ENCODE assay signal across 17 cellular contexts in the genomic region with DNA sequence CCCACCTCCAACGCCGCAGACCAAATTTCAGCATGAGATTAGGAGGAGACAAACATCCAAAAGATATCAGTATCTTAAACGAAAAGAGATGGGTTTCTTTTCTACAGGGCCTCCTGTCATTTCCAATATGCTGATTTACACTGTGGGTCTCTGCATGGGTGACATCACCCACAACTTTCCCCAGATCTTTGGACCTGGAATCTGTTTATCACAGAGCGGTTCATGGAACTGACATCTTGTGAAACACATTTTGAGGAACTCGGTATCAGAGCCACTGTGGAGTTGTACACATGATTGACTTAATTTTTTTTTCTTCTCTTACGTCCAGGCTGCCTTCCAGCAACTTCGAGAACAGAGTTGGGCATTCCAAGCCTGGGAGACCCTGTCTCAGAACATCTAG.
DNase-seq lines count a peak whose midpoint lies in the region; ATAC-seq and TF ChIP-seq lines count a peak whose summit lies in the region.
"Had no signal": no experiment of that assay in that cellular context is flagged by ENCODE, and none has a peak within 500 bp of the region (broad histone marks: within the 10 kb centered on the region; RNA-seq: fewer than 3 reads in every experiment).

No MANE protein-coding gene starts in this region.

- H3K4me3 Mint-ChIP-seq in activated naive CD4-positive, alpha-beta T cell treated with anti-CD3 and anti-CD28 coated beads for 36 hours, result no peak overlapping the region
- no peak overlapping the region for H3K4me3 Mint-ChIP-seq in activated CD4-positive, alpha-beta memory T cell treated with anti-CD3 and anti-CD28 coated beads, Interleukin-2, amount 10 ng/mL, durations not matched to agents 7 days and 5 days
- H3K4me3 Mint-ChIP-seq: nephron had no signal

- peaks cover 1% of the 10 kb centered on the region for H3K36me3 Mint-ChIP-seq in activated naive CD4-positive, alpha-beta T cell treated with anti-CD3 and anti-CD28 coated beads for 36 hours (ENCODE audit: low read depth)
- peaks cover 3% of the 10 kb centered on the region for H3K36me3 Mint-ChIP-seq in activated CD4-positive, alpha-beta memory T cell treated with anti-CD3 and anti-CD28 coated beads, Interleukin-2, amount 10 ng/mL, durations not matched to agents 7 days and 5 days (ENCODE audit: low read depth)

- H3K27ac Mint-ChIP-seq in activated naive CD4-positive, alpha-beta T cell treated with anti-CD3 and anti-CD28 coated beads for 36 hours, result peak overlapping the region; percentile 59
- peak overlapping the region; percentile 61 for H3K27ac Mint-ChIP-seq in activated CD4-positive, alpha-beta memory T cell treated with anti-CD3 and anti-CD28 coated beads, Interleukin-2, amount 10 ng/mL, durations not matched to agents 7 days and 5 days
- H3K27ac Mint-ChIP-seq: activated T-helper 2 cell treated with anti-CD3 and anti-CD28 coated beads, Interferon-gamma antibody, Interleukin-2, Interleukin-4, amounts not matched to agents 10 μg/mL and 5 μg/mL and 100 μg/mL, durations not matched to agents 14 hours and 24 hours and 36 hours had no signal

- TF ChIP-seq CTCF in hepatocyte (IDR thresholded peaks at IDR 0.05; ENCODE audit: poor library complexity) (no peak), A673 (conservative IDR thresholded peaks at IDR 0.05; ENCODE audit: low read depth, low read length) (no peak)

- WGBS in hepatocyte (ENCODE audit: low lambda C conversion rate, missing lambda C conversion rate), result 83% methylated on average over 7 of the region's 7 CpGs

- peaks cover 14% of the 10 kb centered on the region for H3K27me3 Mint-ChIP-seq in activated naive CD4-positive, alpha-beta T cell treated with anti-CD3 and anti-CD28 coated beads for 36 hours (ENCODE audit: low read depth)
- H3K27me3 Mint-ChIP-seq in activated CD4-positive, alpha-beta memory T cell treated with anti-CD3 and anti-CD28 coated beads, Interleukin-2, amount 10 ng/mL, durations not matched to agents 7 days and 5 days, result peaks cover 19% of the 10 kb centered on the region

- no peak overlapping the region for H3K4me3 ChIP-seq in hepatocyte
- H3K4me3 ChIP-seq in A673 (ENCODE audit: low read depth, low read length, poor library complexity, severe bottlenecking), result no peak overlapping the region
- H3K4me3 ChIP-seq: cardiac muscle cell, right lobe of liver had no signal

- H3K9me3 ChIP-seq in hepatocyte (ENCODE audit: low read depth) (no peaks in the 10 kb centered on the region), A673 (ENCODE audit: low read depth, low read length, poor library complexity, severe bottlenecking) (no peaks in the 10 kb centered on the region)
- H3K9me3 ChIP-seq: right lobe of liver had no signal

- no peaks in the 10 kb centered on the region for H3K27me3 ChIP-seq in hepatocyte
- H3K27me3 ChIP-seq in A673 (replicated peaks; ENCODE audit: insufficient read depth, low read depth, low read length, poor library complexity), result peaks cover 14% of the 10 kb centered on the region
- H3K27me3 ChIP-seq: cardiac muscle cell, right lobe of liver had no signal

- H3K36me3 ChIP-seq in hepatocyte (replicated peaks; ENCODE audit: insufficient read depth, low read depth) (no peaks in the 10 kb centered on the region), A673 (ENCODE audit: insufficient read depth, low read length, poor library complexity, severe bottlenecking) (no peaks in the 10 kb centered on the region)
- H3K36me3 ChIP-seq: cardiac muscle cell, right lobe of liver had no signal

- H3K9me3 Mint-ChIP-seq in activated naive CD4-positive, alpha-beta T cell treated with anti-CD3 and anti-CD28 coated beads for 36 hours, result peaks cover 2% of the 10 kb centered on the region
- H3K9me3 Mint-ChIP-seq in activated CD4-positive, alpha-beta memory T cell treated with anti-CD3 and anti-CD28 coated beads, Interleukin-2, amount 10 ng/mL, durations not matched to agents 7 days and 5 days, result peaks cover 10% of the 10 kb centered on the region
- H3K9me3 Mint-ChIP-seq: activated T-helper 2 cell treated with anti-CD3 and anti-CD28 coated beads, Interferon-gamma antibody, Interleukin-2, Interleukin-4, amounts not matched to agents 10 μg/mL and 5 μg/mL and 100 μg/mL, durations not matched to agents 14 hours and 24 hours and 36 hours; nephron had no signal

- no peak for ATAC-seq in GM21786 (IDR thresholded peaks at IDR 0.05; ENCODE audit: unreplicated experiment)

- no TSS peak for BruUV-seq in A673 (replicated peaks; lab: Mats Ljungman, UMichigan)

- CTCF ChIA-PET in activated naive CD4-positive, alpha-beta T cell treated with anti-CD3 and anti-CD28 coated beads for 36 hours (lab: Charles Lee), result no interaction called here
- CTCF ChIA-PET in activated CD4-positive, alpha-beta memory T cell treated with anti-CD3 and anti-CD28 coated beads, Interleukin-2, amount 10 ng/mL, durations not matched to agents 7 days and 5 days (lab: Charles Lee), result no interaction called here
- CTCF ChIA-PET in A673 (lab: Charles Lee), result no interaction called here

- H3K4me1 ChIP-seq in hepatocyte (ENCODE audit: insufficient read depth) (peaks cover 8% of the 10 kb centered on the region), A673 (ENCODE audit: insufficient read depth, low read length, poor library complexity, severe bottlenecking) (no peaks in the 10 kb centered on the region)

- DNase-seq in activated naive CD4-positive, alpha-beta T cell treated with anti-CD3 and anti-CD28 coated beads for 36 hours, result no peak
- DNase-seq in activated naive CD4-positive, alpha-beta T cell treated with anti-CD3 and anti-CD28 coated beads, Interleukin-2, amount 50 U/mL, for 16 hours, result no peak
- no peak for DNase-seq in activated CD4-positive, alpha-beta memory T cell treated with anti-CD3 and anti-CD28 coated beads, Interleukin-2, amount 10 ng/mL, durations not matched to agents 7 days and 5 days
- no peak for DNase-seq in hepatocyte (ENCODE audit: low spot score)
- DNase-seq in A673 (ENCODE audit: low spot score), result no peak
- no peak for DNase-seq in NCI-H1048 (lab: John Stamatoyannopoulos, UW)
- DNase-seq: COR-L47; kidney glomerular epithelial cell; NCI-H510A treated with DMSO at 0.1 percent for 48 hours; right lobe of liver; stimulated activated naive CD4-positive, alpha-beta T cell treated with Interleukin-2 at 50 U/mL for 16 hours had no signal

- no peaks in the 10 kb centered on the region for H3K79me2 ChIP-seq in hepatocyte

- H3K27ac ChIP-seq in hepatocyte, result peak overlapping the region; percentile 68
- H3K27ac ChIP-seq in temporal lobe (ENCODE audit: low read depth, low read length), result peak overlapping the region; percentile 41
- no peak overlapping the region for H3K27ac ChIP-seq in A673 (ENCODE audit: low read depth, low read length, poor library complexity, severe bottlenecking)
- H3K27ac ChIP-seq: cardiac muscle cell, KMS-11, right lobe of liver had no signal

- no peak overlapping the region for H3K4me2 ChIP-seq in hepatocyte
- H3K4me2 ChIP-seq: KMS-11 had no signal

- intact Hi-C loops in activated naive CD4-positive, alpha-beta T cell treated with anti-CD3 and anti-CD28 coated beads for 36 hours (cut with micrococcal nuclease), result loop anchor here (2.0 to 5.0 kb wide), 2 partner anchors 37 to 144 kb away; no protein-coding TSS in a partner anchor
- intact Hi-C loops in A673 (cut with micrococcal nuclease; ENCODE audit: unreplicated experiment), result no loop called here

- H4K20me1 ChIP-seq in hepatocyte (ENCODE audit: insufficient read depth, poor library complexity, severe bottlenecking), result no peaks in the 10 kb centered on the region

- POLR2A ChIA-PET in activated CD4-positive, alpha-beta memory T cell treated with anti-CD3 and anti-CD28 coated beads, Interleukin-2, amount 10 ng/mL, durations not matched to agents 7 days and 5 days (lab: Charles Lee), result no interaction called here
- POLR2A ChIA-PET in A673 (lab: Charles Lee; ENCODE audit: low non-redundant PET), result no interaction called here

- H3K9me2 ChIP-seq in hepatocyte (replicated peaks; ENCODE audit: insufficient read depth), result no peaks in the 10 kb centered on the region

- peaks cover 27% of the 10 kb centered on the region for H3K4me1 Mint-ChIP-seq in activated naive CD4-positive, alpha-beta T cell treated with anti-CD3 and anti-CD28 coated beads for 36 hours (ENCODE audit: low read depth)
- H3K4me1 Mint-ChIP-seq in activated CD4-positive, alpha-beta memory T cell treated with anti-CD3 and anti-CD28 coated beads, Interleukin-2, amount 10 ng/mL, durations not matched to agents 7 days and 5 days, result peaks cover 23% of the 10 kb centered on the region

- no peak overlapping the region for H2AFZ ChIP-seq in hepatocyte
